ENCODE assay signal across 1 cellular context in the genomic region with DNA sequence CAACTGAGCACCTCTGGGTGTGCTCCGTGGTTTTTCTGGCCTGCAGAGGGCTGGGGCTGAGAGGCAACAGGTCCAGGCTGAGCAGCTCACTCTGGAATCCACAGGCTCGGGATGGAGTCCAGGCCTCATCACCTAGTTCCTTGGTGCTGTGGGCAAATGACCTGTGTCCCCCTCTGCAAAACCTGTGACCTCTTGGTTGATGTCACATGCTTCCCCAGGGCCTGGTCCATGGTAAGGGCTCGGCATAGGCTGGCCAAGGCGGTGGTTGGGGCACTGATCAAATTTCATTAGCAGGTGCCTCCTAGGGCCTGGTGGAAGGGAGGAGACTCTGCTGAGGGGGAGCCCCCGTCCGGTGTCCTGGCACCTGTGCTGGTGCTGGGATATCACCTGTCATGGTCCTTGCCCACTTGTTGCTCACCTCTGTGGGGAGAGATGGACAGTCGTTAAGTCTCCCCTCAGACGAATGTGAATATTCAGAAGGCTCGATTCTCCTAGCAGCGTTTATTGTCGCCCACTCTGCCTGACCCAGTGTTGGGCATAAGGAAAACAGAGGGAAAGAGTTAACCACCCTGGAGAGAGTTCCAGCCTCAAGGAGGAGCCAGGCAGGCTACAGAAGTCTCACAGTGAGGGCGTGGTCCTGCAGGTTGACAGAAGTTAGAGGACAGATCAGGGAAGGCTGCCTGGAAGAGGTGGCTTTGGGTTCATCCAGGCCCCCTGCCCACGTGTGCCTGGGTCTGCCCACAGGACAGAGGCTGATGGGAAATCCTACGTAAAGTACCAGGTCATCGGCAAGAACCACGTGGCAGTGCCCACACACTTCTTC.
A peak's percentile ranks its signal among the peaks of the same experiment; 100 is the strongest.
TF ChIP-seq lines count a peak whose summit lies in the region.

No MANE protein-coding gene starts in this region.

TF ChIP-seq in HEK293, 187 proteins besides CTCF, POLR2A, EP300 and RAD21 (continued from another document):
- TF ChIP-seq, protein P1, sequence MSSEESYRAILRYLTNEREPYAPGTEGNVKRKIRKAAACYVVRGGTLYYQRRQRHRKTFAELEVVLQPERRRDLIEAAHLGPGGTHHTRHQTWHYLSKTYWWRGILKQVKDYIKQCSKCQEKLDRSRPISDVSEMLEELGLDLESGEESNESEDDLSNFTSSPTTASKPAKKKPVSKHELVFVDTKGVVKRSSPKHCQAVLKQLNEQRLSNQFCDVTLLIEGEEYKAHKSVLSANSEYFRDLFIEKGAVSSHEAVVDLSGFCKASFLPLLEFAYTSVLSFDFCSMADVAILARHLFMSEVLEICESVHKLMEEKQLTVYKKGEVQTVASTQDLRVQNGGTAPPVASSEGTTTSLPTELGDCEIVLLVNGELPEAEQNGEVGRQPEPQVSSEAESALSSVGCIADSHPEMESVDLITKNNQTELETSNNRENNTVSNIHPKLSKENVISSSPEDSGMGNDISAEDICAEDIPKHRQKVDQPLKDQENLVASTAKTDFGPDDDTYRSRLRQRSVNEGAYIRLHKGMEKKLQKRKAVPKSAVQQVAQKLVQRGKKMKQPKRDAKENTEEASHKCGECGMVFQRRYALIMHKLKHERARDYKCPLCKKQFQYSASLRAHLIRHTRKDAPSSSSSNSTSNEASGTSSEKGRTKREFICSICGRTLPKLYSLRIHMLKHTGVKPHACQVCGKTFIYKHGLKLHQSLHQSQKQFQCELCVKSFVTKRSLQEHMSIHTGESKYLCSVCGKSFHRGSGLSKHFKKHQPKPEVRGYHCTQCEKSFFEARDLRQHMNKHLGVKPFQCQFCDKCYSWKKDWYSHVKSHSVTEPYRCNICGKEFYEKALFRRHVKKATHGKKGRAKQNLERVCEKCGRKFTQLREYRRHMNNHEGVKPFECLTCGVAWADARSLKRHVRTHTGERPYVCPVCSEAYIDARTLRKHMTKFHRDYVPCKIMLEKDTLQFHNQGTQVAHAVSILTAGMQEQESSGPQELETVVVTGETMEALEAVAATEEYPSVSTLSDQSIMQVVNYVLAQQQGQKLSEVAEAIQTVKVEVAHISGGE (tag by site-specific recombination; conservative IDR thresholded peaks at IDR 0.05; ENCODE audit: low read depth) = no peak
- TF ChIP-seq, protein P2, sequence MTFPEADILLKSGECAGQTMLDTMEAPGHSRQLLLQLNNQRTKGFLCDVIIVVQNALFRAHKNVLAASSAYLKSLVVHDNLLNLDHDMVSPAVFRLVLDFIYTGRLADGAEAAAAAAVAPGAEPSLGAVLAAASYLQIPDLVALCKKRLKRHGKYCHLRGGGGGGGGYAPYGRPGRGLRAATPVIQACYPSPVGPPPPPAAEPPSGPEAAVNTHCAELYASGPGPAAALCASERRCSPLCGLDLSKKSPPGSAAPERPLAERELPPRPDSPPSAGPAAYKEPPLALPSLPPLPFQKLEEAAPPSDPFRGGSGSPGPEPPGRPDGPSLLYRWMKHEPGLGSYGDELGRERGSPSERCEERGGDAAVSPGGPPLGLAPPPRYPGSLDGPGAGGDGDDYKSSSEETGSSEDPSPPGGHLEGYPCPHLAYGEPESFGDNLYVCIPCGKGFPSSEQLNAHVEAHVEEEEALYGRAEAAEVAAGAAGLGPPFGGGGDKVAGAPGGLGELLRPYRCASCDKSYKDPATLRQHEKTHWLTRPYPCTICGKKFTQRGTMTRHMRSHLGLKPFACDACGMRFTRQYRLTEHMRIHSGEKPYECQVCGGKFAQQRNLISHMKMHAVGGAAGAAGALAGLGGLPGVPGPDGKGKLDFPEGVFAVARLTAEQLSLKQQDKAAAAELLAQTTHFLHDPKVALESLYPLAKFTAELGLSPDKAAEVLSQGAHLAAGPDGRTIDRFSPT (tag by site-specific recombination; IDR thresholded peaks at IDR 0.05) = no peak
- TF ChIP-seq ZNF398 (tag by site-specific recombination; IDR thresholded peaks at IDR 0.05) (no peak), ZNF768 (tag by site-specific recombination; IDR thresholded peaks at IDR 0.05) (no peak), ZNF184 (tag by site-specific recombination; IDR thresholded peaks at IDR 0.05) (no peak), ZBTB8A (tag by site-specific recombination; IDR thresholded peaks at IDR 0.05) (no peak), ZNF274 (IDR thresholded peaks at IDR 0.05; ENCODE audit: low read length) (no peak), ZNF274 (tag by site-specific recombination; IDR thresholded peaks at IDR 0.05; ENCODE audit: borderline replicate concordance) (no peak), REST (tag by site-specific recombination; IDR thresholded peaks at IDR 0.05) (no peak), ZFHX2 (tag by site-specific recombination; conservative IDR thresholded peaks at IDR 0.05) (peak; percentile 17; the same call in 1 of the 2 replicates), ZNF626 (tag by site-specific recombination; IDR thresholded peaks at IDR 0.05) (no peak), KLF7 (tag by site-specific recombination; IDR thresholded peaks at IDR 0.05; ENCODE audit: borderline replicate concordance) (no peak), ZBTB48 (tag by site-specific recombination; IDR thresholded peaks at IDR 0.05) (no peak), ZBTB6 (tag by site-specific recombination; IDR thresholded peaks at IDR 0.05) (no peak), ZNF248 (tag by site-specific recombination; IDR thresholded peaks at IDR 0.05) (no peak), ZNF830 (tag by site-specific recombination; IDR thresholded peaks at IDR 0.05; ENCODE audit: low read depth) (no peak), SCRT2 (tag by site-specific recombination; IDR thresholded peaks at IDR 0.05) (peak; percentile 96), SETDB1 (IDR thresholded peaks at IDR 0.05; ENCODE audit: insufficient read length, low read length) (no peak), SCRT1 (tag by site-specific recombination; IDR thresholded peaks at IDR 0.05; ENCODE audit: borderline replicate concordance) (peak; percentile 83), ZNF521 (tag by site-specific recombination; IDR thresholded peaks at IDR 0.05) (no peak)
- TF ChIP-seq, protein P3, sequence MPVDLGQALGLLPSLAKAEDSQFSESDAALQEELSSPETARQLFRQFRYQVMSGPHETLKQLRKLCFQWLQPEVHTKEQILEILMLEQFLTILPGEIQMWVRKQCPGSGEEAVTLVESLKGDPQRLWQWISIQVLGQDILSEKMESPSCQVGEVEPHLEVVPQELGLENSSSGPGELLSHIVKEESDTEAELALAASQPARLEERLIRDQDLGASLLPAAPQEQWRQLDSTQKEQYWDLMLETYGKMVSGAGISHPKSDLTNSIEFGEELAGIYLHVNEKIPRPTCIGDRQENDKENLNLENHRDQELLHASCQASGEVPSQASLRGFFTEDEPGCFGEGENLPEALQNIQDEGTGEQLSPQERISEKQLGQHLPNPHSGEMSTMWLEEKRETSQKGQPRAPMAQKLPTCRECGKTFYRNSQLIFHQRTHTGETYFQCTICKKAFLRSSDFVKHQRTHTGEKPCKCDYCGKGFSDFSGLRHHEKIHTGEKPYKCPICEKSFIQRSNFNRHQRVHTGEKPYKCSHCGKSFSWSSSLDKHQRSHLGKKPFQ (tag by site-specific recombination; IDR thresholded peaks at IDR 0.05) = no peak
- TF ChIP-seq, protein P4, sequence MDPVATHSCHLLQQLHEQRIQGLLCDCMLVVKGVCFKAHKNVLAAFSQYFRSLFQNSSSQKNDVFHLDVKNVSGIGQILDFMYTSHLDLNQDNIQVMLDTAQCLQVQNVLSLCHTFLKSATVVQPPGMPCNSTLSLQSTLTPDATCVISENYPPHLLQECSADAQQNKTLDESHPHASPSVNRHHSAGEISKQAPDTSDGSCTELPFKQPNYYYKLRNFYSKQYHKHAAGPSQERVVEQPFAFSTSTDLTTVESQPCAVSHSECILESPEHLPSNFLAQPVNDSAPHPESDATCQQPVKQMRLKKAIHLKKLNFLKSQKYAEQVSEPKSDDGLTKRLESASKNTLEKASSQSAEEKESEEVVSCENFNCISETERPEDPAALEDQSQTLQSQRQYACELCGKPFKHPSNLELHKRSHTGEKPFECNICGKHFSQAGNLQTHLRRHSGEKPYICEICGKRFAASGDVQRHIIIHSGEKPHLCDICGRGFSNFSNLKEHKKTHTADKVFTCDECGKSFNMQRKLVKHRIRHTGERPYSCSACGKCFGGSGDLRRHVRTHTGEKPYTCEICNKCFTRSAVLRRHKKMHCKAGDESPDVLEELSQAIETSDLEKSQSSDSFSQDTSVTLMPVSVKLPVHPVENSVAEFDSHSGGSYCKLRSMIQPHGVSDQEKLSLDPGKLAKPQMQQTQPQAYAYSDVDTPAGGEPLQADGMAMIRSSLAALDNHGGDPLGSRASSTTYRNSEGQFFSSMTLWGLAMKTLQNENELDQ (tag by site-specific recombination; IDR thresholded peaks at IDR 0.05; ENCODE audit: low read depth) = no peak
- TF ChIP-seq, protein P5, sequence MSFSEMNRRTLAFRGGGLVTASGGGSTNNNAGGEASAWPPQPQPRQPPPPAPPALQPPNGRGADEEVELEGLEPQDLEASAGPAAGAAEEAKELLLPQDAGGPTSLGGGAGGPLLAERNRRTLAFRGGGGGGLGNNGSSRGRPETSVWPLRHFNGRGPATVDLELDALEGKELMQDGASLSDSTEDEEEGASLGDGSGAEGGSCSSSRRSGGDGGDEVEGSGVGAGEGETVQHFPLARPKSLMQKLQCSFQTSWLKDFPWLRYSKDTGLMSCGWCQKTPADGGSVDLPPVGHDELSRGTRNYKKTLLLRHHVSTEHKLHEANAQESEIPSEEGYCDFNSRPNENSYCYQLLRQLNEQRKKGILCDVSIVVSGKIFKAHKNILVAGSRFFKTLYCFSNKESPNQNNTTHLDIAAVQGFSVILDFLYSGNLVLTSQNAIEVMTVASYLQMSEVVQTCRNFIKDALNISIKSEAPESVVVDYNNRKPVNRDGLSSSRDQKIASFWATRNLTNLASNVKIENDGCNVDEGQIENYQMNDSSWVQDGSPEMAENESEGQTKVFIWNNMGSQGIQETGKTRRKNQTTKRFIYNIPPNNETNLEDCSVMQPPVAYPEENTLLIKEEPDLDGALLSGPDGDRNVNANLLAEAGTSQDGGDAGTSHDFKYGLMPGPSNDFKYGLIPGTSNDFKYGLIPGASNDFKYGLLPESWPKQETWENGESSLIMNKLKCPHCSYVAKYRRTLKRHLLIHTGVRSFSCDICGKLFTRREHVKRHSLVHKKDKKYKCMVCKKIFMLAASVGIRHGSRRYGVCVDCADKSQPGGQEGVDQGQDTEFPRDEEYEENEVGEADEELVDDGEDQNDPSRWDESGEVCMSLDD (tag by site-specific recombination; IDR thresholded peaks at IDR 0.05) = no peak
